ENCODE assay signal across 8 cellular contexts in genomic region chr12:53179694-53180269, GRCh38.
DNase-seq lines count a peak whose midpoint lies in the region; ATAC-seq and TF ChIP-seq lines count a peak whose summit lies in the region.

No MANE protein-coding gene starts in this region.

- no peaks in the 10 kb centered on the region for H3K9me3 ChIP-seq in effector memory CD4-positive, alpha-beta T cell (ENCODE audit: control insufficient read depth, low read length)
- no peaks in the 10 kb centered on the region for H3K9me3 ChIP-seq in mucosa of stomach (ENCODE audit: control insufficient read depth, low read length)

- peak overlapping the region; percentile 91 for H3K27ac ChIP-seq in effector memory CD4-positive, alpha-beta T cell (ENCODE audit: insufficient read depth, low read length, poor library complexity, severe bottlenecking)

- H3K36me3 ChIP-seq in effector memory CD4-positive, alpha-beta T cell (ENCODE audit: control insufficient read depth, insufficient read depth, low read length) = peaks cover 26% of the 10 kb centered on the region
- peaks cover 8% of the 10 kb centered on the region for H3K36me3 ChIP-seq in mucosa of stomach (ENCODE audit: control insufficient read depth, insufficient read depth, low read length)

- ATAC-seq in GM18502 (IDR thresholded peaks at IDR 0.05; ENCODE audit: poor library complexity, unreplicated experiment) (peak; percentile 16), HG03565 (IDR thresholded peaks at IDR 0.05; ENCODE audit: unreplicated experiment) (no peak)

- peak; percentile 35 for DNase-seq in HEK293T (ENCODE audit: extremely low spot score)
- DNase-seq in NCI-H748 treated with DMSO at 0.1 percent for 48 hours (lab: John Stamatoyannopoulos, UW) = peak; percentile 49
- DNase-seq in effector memory CD4-positive, alpha-beta T cell = no peak
- no peak for DNase-seq in NCI-H2081 (lab: John Stamatoyannopoulos, UW)
- DNase-seq in NK-92 treated with Interleukin-12 subunit alpha and Interleukin-12 subunit beta, amount 100 ng/mL, for 24 hours (lab: John Stamatoyannopoulos, UW) = no peak

- CTCF ChIA-PET in HEK293T (lab: Yijun Ruan, JAX) = interaction anchor here (0.8 kb wide), 1 partner anchor 153 kb away, joined by 3 read pairs; no protein-coding TSS in a partner anchor

- peaks cover 28% of the 10 kb centered on the region for H3K4me1 ChIP-seq in effector memory CD4-positive, alpha-beta T cell (ENCODE audit: control insufficient read depth, insufficient read depth, low read length, poor library complexity, severe bottlenecking)
- H3K4me1 ChIP-seq in mucosa of stomach (ENCODE audit: control insufficient read depth, insufficient read depth, low read length) = peaks cover 38% of the 10 kb centered on the region

- H3K27me3 ChIP-seq in effector memory CD4-positive, alpha-beta T cell (replicated peaks; ENCODE audit: control insufficient read depth, insufficient read depth, low read length, poor library complexity, severe bottlenecking) = no peaks in the 10 kb centered on the region
- no peaks in the 10 kb centered on the region for H3K27me3 ChIP-seq in mucosa of stomach (ENCODE audit: control insufficient read depth, insufficient read depth, low read length)

- H3K9ac ChIP-seq in mucosa of stomach (ENCODE audit: low read length) = peak overlapping the region; percentile 93

- peak overlapping the region; percentile 78 for H3K4me3 ChIP-seq in effector memory CD4-positive, alpha-beta T cell (ENCODE audit: insufficient read depth, low read depth, low read length, poor library complexity, severe bottlenecking)
- H3K4me3 ChIP-seq in mucosa of stomach (ENCODE audit: low read length) = peak overlapping the region; percentile 72

- POLR2A ChIA-PET in HEK293T (lab: Yijun Ruan, JAX) = interaction anchor here (0.7 to 3.9 kb wide), 20 partner anchors 8 to 200 kb away, joined by 3 to 27 read pairs (median 4); partner anchors contain the start of genes EIF4B, ESPL1 and SP1

TF ChIP-seq in HEK293T, 16 proteins besides CTCF, POLR2A, EP300 and RAD21:
- TF ChIP-seq L3MBTL2 (conservative IDR thresholded peaks at IDR 0.05) (peak; percentile 59), CTBP1 (IDR thresholded peaks at IDR 0.05; ENCODE audit: borderline replicate concordance) (no peak), BHLHE40 (IDR thresholded peaks at IDR 0.05; ENCODE audit: borderline replicate concordance) (no peak), HDGF (IDR thresholded peaks at IDR 0.05; ENCODE audit: borderline replicate concordance) (no peak), SP1 (IDR thresholded peaks at IDR 0.05) (no peak)

Comparison
In these comparisons a context has a peak if more than half of its experiments do, and no peak if none do; other contexts are left out.
1. DNase-seq: peak in HEK293T (single experiment) and NCI-H748 treated with DMSO at 0.1 percent for 48 hours (single experiment); none in effector memory CD4-positive, alpha-beta T cell (0 of 3), NCI-H2081 (0 of 2) and NK-92 treated with Interleukin-12 subunit alpha and Interleukin-12 subunit beta, amount 100 ng/mL, for 24 hours (single experiment).